21 cellular contexts compared by ENCODE assay signal in genomic region chr3:171760475-171760874, GRCh38. TPM values are rescaled to one million over a fixed set of nuclear protein-coding genes. Genes with fewer than 3 reads are reported as not detected.
DNase-seq lines count a peak whose midpoint lies in the region; ATAC-seq, FAIRE-seq and TF ChIP-seq lines count a peak whose summit lies in the region.
"Had no signal": no experiment of that assay in that cellular context is flagged by ENCODE, and none has a peak within 500 bp of the region (broad histone marks: within the 10 kb centered on the region; RNA-seq: fewer than 3 reads in every experiment).

No MANE protein-coding gene starts in this region.

- no peak for TF ChIP-seq EP300 in GM12878 (IDR thresholded peaks at IDR 0.05; ENCODE audit: borderline replicate concordance in 1 of 2, control insufficient read depth in 1 of 2, low read depth in 2 of 2, low read length in 2 of 2)

- TF ChIP-seq RAD21 in GM12878 (IDR thresholded peaks at IDR 0.05; ENCODE audit: insufficient read depth, low read depth, low read length) = no peak

- POLR2A ChIA-PET in GM12878 (lab: Charles Lee) = interaction anchor here (0.6 to 1.0 kb wide), 3 partner anchors 9 to 220 kb away, joined by 3 to 5 read pairs (median 3); no protein-coding TSS in a partner anchor

- ATAC-seq in GM23338 (peak; percentile 37; the same call in 1 of the 3 replicates), GM12878 (peak; percentile 10; the same call in 1 of the 3 replicates), left colon (peak; percentile 56), HG02678 (IDR thresholded peaks at IDR 0.05; ENCODE audit: unreplicated experiment) (no peak)
- ATAC-seq in effector memory CD8-positive, alpha-beta T cell (replicated peaks) = no peak

- no peaks in the 10 kb centered on the region for H3K79me2 ChIP-seq in GM23338 (replicated peaks; ENCODE audit: insufficient read depth)
- H3K79me2 ChIP-seq in GM12878 (ENCODE audit: control insufficient read depth, insufficient read depth, low read length) = no peaks in the 10 kb centered on the region

- peaks cover 5% of the 10 kb centered on the region for H3K27me3 Mint-ChIP-seq in GM23338 (ENCODE audit: insufficient read depth, low read depth, poor library complexity)
- H3K27me3 Mint-ChIP-seq in activated T-cell treated with anti-CD3 and anti-CD28 coated beads, Interleukin-2, amount 50 U/mL, for 24 hours = peaks cover 23% of the 10 kb centered on the region
- H3K27me3 Mint-ChIP-seq in effector memory CD8-positive, alpha-beta T cell = peaks cover 24 to 30% of the 10 kb centered on the region in 2 donors

- H3K27ac ChIP-seq in GM23338 (ENCODE audit: low read depth) (no peak overlapping the region), GM12878 (ENCODE audit: control insufficient read depth, insufficient read depth) (no peak overlapping the region)
- H3K27ac ChIP-seq: GM23248 had no signal

- no peak overlapping the region for H3K4me3 ChIP-seq in GM23338
- H3K4me3 ChIP-seq in H7 (ENCODE audit: insufficient read depth, low read depth, low read length) = no peak overlapping the region
- no peak overlapping the region for H3K4me3 ChIP-seq in GM12878
- H3K4me3 ChIP-seq: GM23248, HAP-1 had no signal

- peaks cover 5% of the 10 kb centered on the region for H3K4me1 Mint-ChIP-seq in GM23338
- no peaks in the 10 kb centered on the region for H3K4me1 Mint-ChIP-seq in activated T-cell treated with anti-CD3 and anti-CD28 coated beads, Interleukin-2, amount 50 U/mL, for 24 hours (ENCODE audit: low read depth)
- H3K4me1 Mint-ChIP-seq in effector memory CD8-positive, alpha-beta T cell (ENCODE audit: low read depth in 2 of 2) = peaks cover 0 to 8% of the 10 kb centered on the region in 2 donors
- H3K4me1 Mint-ChIP-seq: CD4-positive, alpha-beta memory T cell had no signal

- no TSS peak for BruUV-seq in GM12878 (replicated peaks; lab: Mats Ljungman, UMichigan)

- H3K36me3 ChIP-seq in GM23338 (ENCODE audit: insufficient read depth) (no peaks in the 10 kb centered on the region), H7 (replicated peaks; ENCODE audit: control insufficient read depth, insufficient read depth, low read length) (no peaks in the 10 kb centered on the region), GM12878 (ENCODE audit: control insufficient read depth in 2 of 2, insufficient read depth in 2 of 2, low read length in 1 of 2) (no peaks in the 10 kb centered on the region)
- H3K36me3 ChIP-seq: HAP-1 had no signal

- H3K4me2 ChIP-seq in GM23338 (no peak overlapping the region), GM12878 (ENCODE audit: control insufficient read depth, insufficient read depth) (no peak overlapping the region)

- FAIRE-seq in GM12878 (lab: Jason Lieb, UNC) = no peak
- FAIRE-seq: GM12892, GM19239 had no signal

- intact Hi-C loops in GM12878 (cut with micrococcal nuclease; ENCODE audit: unreplicated experiment) (loop anchor here (10.0 kb wide), 1 partner anchor 716 kb away; no protein-coding TSS in a partner anchor), left colon (cut with DNase I, micrococcal nuclease) (no loop called here)

- RAD21 ChIA-PET in GM12878 (lab: Charles Lee; ENCODE audit: unreplicated experiment) = interaction anchor here (7.7 kb wide), 1 partner anchor 10 kb away, joined by 119 read pairs; no protein-coding TSS in a partner anchor

- CTCF ChIA-PET in GM12878 (lab: Yijun Ruan, JAX) = interaction anchor here (0.9 to 1.1 kb wide), 2 partner anchors 12 to 16 kb away, joined by 3 read pairs; no protein-coding TSS in a partner anchor

- no peaks in the 10 kb centered on the region for H3F3A ChIP-seq in GM23338 (replicated peaks; ENCODE audit: low read depth)

- H3K9ac ChIP-seq in GM12878 (ENCODE audit: control insufficient read depth, insufficient read depth, low read length) = no peak overlapping the region
- H3K9ac ChIP-seq: GM23248 had no signal

- no peaks in the 10 kb centered on the region for H3K27me3 ChIP-seq in GM23338 (ENCODE audit: insufficient read depth)
- H3K27me3 ChIP-seq in H7 (ENCODE audit: control insufficient read depth, insufficient read depth, low read length) = no peaks in the 10 kb centered on the region
- no peaks in the 10 kb centered on the region for H3K27me3 ChIP-seq in GM12878 (replicated peaks in 1 of 2; ENCODE audit: control insufficient read depth in 2 of 2, insufficient read depth in 2 of 2, low read length in 1 of 2)

- H2AFZ ChIP-seq in GM23338 (no peak overlapping the region), GM12878 (ENCODE audit: control insufficient read depth, low read depth, low read length) (no peak overlapping the region)
- H2AFZ ChIP-seq: GM23248 had no signal

- H3K9me3 Mint-ChIP-seq in GM23338 = no peaks in the 10 kb centered on the region
- H3K9me3 Mint-ChIP-seq in activated T-cell treated with anti-CD3 and anti-CD28 coated beads, Interleukin-2, amount 50 U/mL, for 24 hours = no peaks in the 10 kb centered on the region
- H3K9me3 Mint-ChIP-seq in effector memory CD8-positive, alpha-beta T cell = no peaks in the 10 kb centered on the region
- H3K9me3 Mint-ChIP-seq: CD4-positive, alpha-beta memory T cell; HFFc6 had no signal

- TF ChIP-seq POLR2A in GM12878 (IDR thresholded peaks at IDR 0.05; ENCODE audit: low read depth, low read length) = no peak

- H3K9me3 ChIP-seq in GM12878 (replicated peaks; ENCODE audit: control insufficient read depth, insufficient read depth, low read length) = no peaks in the 10 kb centered on the region
- H3K9me3 ChIP-seq: HAP-1 had no signal

- peaks cover 5% of the 10 kb centered on the region; the same call in 1 of the 2 replicates for H3K4me1 ChIP-seq in GM23338 (ENCODE audit: insufficient read depth)
- H3K4me1 ChIP-seq in GM12878 (ENCODE audit: control insufficient read depth, insufficient read depth, low read length) = no peaks in the 10 kb centered on the region
- H3K4me1 ChIP-seq: HAP-1 had no signal

- no peak overlapping the region for H3K27ac Mint-ChIP-seq in GM23338
- H3K27ac Mint-ChIP-seq in activated T-cell treated with anti-CD3 and anti-CD28 coated beads, Interleukin-2, amount 50 U/mL, for 24 hours = no peak overlapping the region
- no peak overlapping the region for H3K27ac Mint-ChIP-seq in effector memory CD8-positive, alpha-beta T cell
- H3K27ac Mint-ChIP-seq: HFFc6 had no signal

- H4K20me1 ChIP-seq in GM23338 (replicated peaks; ENCODE audit: insufficient read depth) (no peaks in the 10 kb centered on the region), GM12878 (ENCODE audit: control insufficient read depth, insufficient read depth) (no peaks in the 10 kb centered on the region)

- no peak overlapping the region for H3K4me3 Mint-ChIP-seq in GM23338
- no peak overlapping the region for H3K4me3 Mint-ChIP-seq in activated T-cell treated with anti-CD3 and anti-CD28 coated beads, Interleukin-2, amount 50 U/mL, for 24 hours
- H3K4me3 Mint-ChIP-seq in effector memory CD8-positive, alpha-beta T cell = no peak overlapping the region
- H3K4me3 Mint-ChIP-seq: CD4-positive, alpha-beta memory T cell; HFFc6 had no signal

- SMC1A ChIA-PET in GM12878 (lab: Charles Lee; ENCODE audit: uncharacterized antibody, unreplicated experiment) = interaction anchor here (4.3 to 8.7 kb wide), 2 partner anchors 9 to 69 kb away, joined by 25 to 192 read pairs; no protein-coding TSS in a partner anchor

- in situ Hi-C loops in GM12878 (cut with MboI) = no loop called here

- no peak for DNase-seq in GM23338 (ENCODE audit: low spot score)
- DNase-seq in H7 = peak; percentile 19
- DNase-seq in GM12878 (ENCODE audit: low read depth, low spot score) = no peak
- DNase-seq in left colon = no peak
- DNase-seq in stimulated activated CD8-positive, alpha-beta memory T cell treated with anti-CD3 and anti-CD28 coated beads, Interleukin-4, amount 100 ng/mL, for 48 hours = no peak
- DNase-seq in activated T-cell treated with anti-CD3 and anti-CD28 coated beads, Interleukin-2, amount 50 U/mL, for 24 hours = no peak
- DNase-seq in effector memory CD8-positive, alpha-beta T cell = no peak
- DNase-seq: C1 segment of cervical spinal cord; Calu3; CD4-positive, alpha-beta memory T cell; COR-L47; DMS53; DMS79 treated with DMSO at 0.1 percent for 48 hours; GF-D8; GM23248; HFFc6 had no signal

- TF ChIP-seq CTCF in GM23338 (conservative IDR thresholded peaks at IDR 0.05; ENCODE audit: low read depth in 2 of 2) = no peak
- TF ChIP-seq CTCF in GM12878 (IDR thresholded peaks at IDR 0.05 in 2 of 3, conservative IDR thresholded peaks at IDR 0.05 in 1 of 3; ENCODE audit: control insufficient read depth in 2 of 3, extremely low read depth in 1 of 3, insufficient read depth in 1 of 3, low read depth in 3 of 3, low read length in 3 of 3) = no peak

- H3K36me3 Mint-ChIP-seq in GM23338 (ENCODE audit: low read depth) = no peaks in the 10 kb centered on the region
- H3K36me3 Mint-ChIP-seq in activated T-cell treated with anti-CD3 and anti-CD28 coated beads, Interleukin-2, amount 50 U/mL, for 24 hours (ENCODE audit: low read depth) = no peaks in the 10 kb centered on the region
- H3K36me3 Mint-ChIP-seq in effector memory CD8-positive, alpha-beta T cell (ENCODE audit: insufficient read depth) = no peaks in the 10 kb centered on the region
- H3K36me3 Mint-ChIP-seq: CD4-positive, alpha-beta memory T cell had no signal

- WGBS in GM12878 (ENCODE audit: insufficient coverage, insufficient replicate concordance, low lambda C conversion rate, missing lambda C conversion rate) = 60% methylated on average over 2 of the region's 2 CpGs

- no peaks in the 10 kb centered on the region for H3K9me2 ChIP-seq in GM23338 (ENCODE audit: insufficient read depth)

TF ChIP-seq in GM12878, 131 proteins besides CTCF, POLR2A, EP300 and RAD21 (continues in another document):
- TF ChIP-seq LARP7 (IDR thresholded peaks at IDR 0.05) (no peak), CHD4 (IDR thresholded peaks at IDR 0.05) (no peak)

RNA-seq across cellular contexts. Expression of gene PLD1, which starts 49.8 kb away (rescaled TPM):
- total RNA-seq in GM23338 (2014; rRNA removed; shearing (Covaris generic)) = 2.2 and 6.7 TPM in 2 replicates
- polyA plus RNA-seq in GM23338 (2016; fragmentation: Nextera tagmentation; extraction: Ambion mirVana) (1.4 and 2.0 TPM in 2 replicates), GM12878 (2011; rRNA removed) (108 and 130 TPM in 2 replicates), GM12878 (2014; fragmentation: Illumina TruSeq; extraction: Trizol) (3.4 and 6.5 TPM in 2 replicates), GM12878 (2014; fragmentation: Nextera tagmentation; extraction: Ambion mirVana) (1 to 10 TPM; 3.1 to 3.4 TPM), GM12878 (2014; rRNA removed) (2.4 and 2.9 TPM in 2 replicates), GM12878 (2016; fragmentation: Nextera tagmentation; extraction: Ambion mirVana) (1 to 10 TPM; 4.3 to 5.8 TPM)
- total RNA-seq in H7 (2014; rRNA removed; shearing (Covaris generic)) = 2.3 and 2.7 TPM in 2 replicates
- 526 and 546 TPM in 2 replicates for total RNA-seq in GM12878 (2013; cell fraction: nucleolus; rRNA removed)
- total RNA-seq in GM12878 (2014; rRNA removed) (3.2 and 4.4 TPM in 2 replicates), GM12878 (2014; rRNA removed; fragmentation: Illumina TruSeq; extraction: Trizol) (3.8 and 5.1 TPM in 2 replicates), GM12878 (2021) (7.5 and 7.8 TPM in 2 replicates), left colon (100 to 1,000 TPM in 1 of 2 donors, 10 to 100 TPM in 1; 79.7 to 109 TPM)
- 2.0 TPM for polyA plus RNA-seq in GM12878 (2011; ENCODE audit: low read depth)
- 53.4 and 59.3 TPM in 2 replicates for polyA plus RNA-seq in GM12878 (2011; cell fraction: cytosol; rRNA removed)
- 108 and 131 TPM in 2 replicates for polyA plus RNA-seq in GM12878 (2011; cell fraction: nucleus; rRNA removed)
- 1.2 and 2.7 TPM in 2 replicates for polyA plus RNA-seq in GM12878 (2012)
- polyA minus RNA-seq in GM12878 (2011; rRNA and poly(A)+ RNA removed) = 228 and 285 TPM in 2 replicates
- 42.9 and 75.5 TPM in 2 replicates for polyA minus RNA-seq in GM12878 (2011; cell fraction: cytosol; rRNA and poly(A)+ RNA removed)
- polyA minus RNA-seq in GM12878 (2011; cell fraction: nucleus; rRNA and poly(A)+ RNA removed) = 205 and 292 TPM in 2 replicates
- total RNA-seq: G401 had no signal

Comparison
In these comparisons a context has a peak if more than half of its experiments do, and no peak if none do; other contexts are left out.
1. ATAC-seq: peak in GM23338 (single experiment), GM12878 (single experiment) and left colon (single experiment); none in HG02678 (single experiment) and effector memory CD8-positive, alpha-beta T cell (single experiment).